Comparison of ENCODE assay signal across 2 cellular contexts in the genomic region with DNA sequence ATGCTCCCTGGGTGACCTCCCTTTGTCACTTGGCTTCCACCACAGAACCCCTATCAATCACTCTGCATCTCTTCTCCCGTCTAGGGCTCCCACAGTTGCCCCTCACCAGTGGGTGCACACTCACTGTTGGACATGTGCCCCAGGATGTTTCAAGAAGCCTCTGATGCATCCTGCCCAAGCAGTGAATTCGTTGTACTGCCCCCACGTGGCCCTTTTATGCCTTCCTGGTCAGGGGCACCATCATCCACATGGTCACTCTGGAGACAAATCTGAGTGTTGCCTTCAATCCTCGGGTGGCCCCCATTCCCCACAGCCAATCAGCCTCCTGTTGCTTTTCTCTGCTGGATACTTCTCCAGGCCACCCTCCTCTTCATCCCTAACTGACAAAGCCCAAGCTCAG.
A peak's percentile ranks its signal among the peaks of the same experiment; 100 is the strongest.
TF ChIP-seq lines count a peak whose summit lies in the region.

No MANE protein-coding gene starts in this region.

TF ChIP-seq in WTC11, 78 proteins besides CTCF, POLR2A, EP300 and RAD21:
- TF ChIP-seq, protein P1, sequence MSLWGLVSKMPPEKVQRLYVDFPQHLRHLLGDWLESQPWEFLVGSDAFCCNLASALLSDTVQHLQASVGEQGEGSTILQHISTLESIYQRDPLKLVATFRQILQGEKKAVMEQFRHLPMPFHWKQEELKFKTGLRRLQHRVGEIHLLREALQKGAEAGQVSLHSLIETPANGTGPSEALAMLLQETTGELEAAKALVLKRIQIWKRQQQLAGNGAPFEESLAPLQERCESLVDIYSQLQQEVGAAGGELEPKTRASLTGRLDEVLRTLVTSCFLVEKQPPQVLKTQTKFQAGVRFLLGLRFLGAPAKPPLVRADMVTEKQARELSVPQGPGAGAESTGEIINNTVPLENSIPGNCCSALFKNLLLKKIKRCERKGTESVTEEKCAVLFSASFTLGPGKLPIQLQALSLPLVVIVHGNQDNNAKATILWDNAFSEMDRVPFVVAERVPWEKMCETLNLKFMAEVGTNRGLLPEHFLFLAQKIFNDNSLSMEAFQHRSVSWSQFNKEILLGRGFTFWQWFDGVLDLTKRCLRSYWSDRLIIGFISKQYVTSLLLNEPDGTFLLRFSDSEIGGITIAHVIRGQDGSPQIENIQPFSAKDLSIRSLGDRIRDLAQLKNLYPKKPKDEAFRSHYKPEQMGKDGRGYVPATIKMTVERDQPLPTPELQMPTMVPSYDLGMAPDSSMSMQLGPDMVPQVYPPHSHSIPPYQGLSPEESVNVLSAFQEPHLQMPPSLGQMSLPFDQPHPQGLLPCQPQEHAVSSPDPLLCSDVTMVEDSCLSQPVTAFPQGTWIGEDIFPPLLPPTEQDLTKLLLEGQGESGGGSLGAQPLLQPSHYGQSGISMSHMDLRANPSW (CRISPR knock-in tag; conservative IDR thresholded peaks at IDR 0.05; ENCODE audit: low read depth), result no peak
- TF ChIP-seq, protein P2, sequence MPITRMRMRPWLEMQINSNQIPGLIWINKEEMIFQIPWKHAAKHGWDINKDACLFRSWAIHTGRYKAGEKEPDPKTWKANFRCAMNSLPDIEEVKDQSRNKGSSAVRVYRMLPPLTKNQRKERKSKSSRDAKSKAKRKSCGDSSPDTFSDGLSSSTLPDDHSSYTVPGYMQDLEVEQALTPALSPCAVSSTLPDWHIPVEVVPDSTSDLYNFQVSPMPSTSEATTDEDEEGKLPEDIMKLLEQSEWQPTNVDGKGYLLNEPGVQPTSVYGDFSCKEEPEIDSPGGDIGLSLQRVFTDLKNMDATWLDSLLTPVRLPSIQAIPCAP (CRISPR knock-in tag; IDR thresholded peaks at IDR 0.05), result no peak
- TF ChIP-seq ETV6 (CRISPR knock-in tag; IDR thresholded peaks at IDR 0.05) (no peak), ZNF671 (CRISPR knock-in tag; IDR thresholded peaks at IDR 0.05) (no peak), GTF2I (CRISPR knock-in tag; conservative IDR thresholded peaks at IDR 0.05) (no peak), NFE2L1 (CRISPR knock-in tag; IDR thresholded peaks at IDR 0.05) (no peak)
- TF ChIP-seq, protein P3, sequence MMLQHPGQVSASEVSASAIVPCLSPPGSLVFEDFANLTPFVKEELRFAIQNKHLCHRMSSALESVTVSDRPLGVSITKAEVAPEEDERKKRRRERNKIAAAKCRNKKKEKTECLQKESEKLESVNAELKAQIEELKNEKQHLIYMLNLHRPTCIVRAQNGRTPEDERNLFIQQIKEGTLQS (CRISPR knock-in tag; conservative IDR thresholded peaks at IDR 0.05), result no peak
- TF ChIP-seq, protein P4, sequence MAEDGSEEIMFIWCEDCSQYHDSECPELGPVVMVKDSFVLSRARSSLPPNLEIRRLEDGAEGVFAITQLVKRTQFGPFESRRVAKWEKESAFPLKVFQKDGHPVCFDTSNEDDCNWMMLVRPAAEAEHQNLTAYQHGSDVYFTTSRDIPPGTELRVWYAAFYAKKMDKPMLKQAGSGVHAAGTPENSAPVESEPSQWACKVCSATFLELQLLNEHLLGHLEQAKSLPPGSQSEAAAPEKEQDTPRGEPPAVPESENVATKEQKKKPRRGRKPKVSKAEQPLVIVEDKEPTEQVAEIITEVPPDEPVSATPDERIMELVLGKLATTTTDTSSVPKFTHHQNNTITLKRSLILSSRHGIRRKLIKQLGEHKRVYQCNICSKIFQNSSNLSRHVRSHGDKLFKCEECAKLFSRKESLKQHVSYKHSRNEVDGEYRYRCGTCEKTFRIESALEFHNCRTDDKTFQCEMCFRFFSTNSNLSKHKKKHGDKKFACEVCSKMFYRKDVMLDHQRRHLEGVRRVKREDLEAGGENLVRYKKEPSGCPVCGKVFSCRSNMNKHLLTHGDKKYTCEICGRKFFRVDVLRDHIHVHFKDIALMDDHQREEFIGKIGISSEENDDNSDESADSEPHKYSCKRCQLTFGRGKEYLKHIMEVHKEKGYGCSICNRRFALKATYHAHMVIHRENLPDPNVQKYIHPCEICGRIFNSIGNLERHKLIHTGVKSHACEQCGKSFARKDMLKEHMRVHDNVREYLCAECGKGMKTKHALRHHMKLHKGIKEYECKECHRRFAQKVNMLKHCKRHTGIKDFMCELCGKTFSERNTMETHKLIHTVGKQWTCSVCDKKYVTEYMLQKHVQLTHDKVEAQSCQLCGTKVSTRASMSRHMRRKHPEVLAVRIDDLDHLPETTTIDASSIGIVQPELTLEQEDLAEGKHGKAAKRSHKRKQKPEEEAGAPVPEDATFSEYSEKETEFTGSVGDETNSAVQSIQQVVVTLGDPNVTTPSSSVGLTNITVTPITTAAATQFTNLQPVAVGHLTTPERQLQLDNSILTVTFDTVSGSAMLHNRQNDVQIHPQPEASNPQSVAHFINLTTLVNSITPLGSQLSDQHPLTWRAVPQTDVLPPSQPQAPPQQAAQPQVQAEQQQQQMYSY (CRISPR knock-in tag; IDR thresholded peaks at IDR 0.05), result no peak
- TF ChIP-seq, protein P5, sequence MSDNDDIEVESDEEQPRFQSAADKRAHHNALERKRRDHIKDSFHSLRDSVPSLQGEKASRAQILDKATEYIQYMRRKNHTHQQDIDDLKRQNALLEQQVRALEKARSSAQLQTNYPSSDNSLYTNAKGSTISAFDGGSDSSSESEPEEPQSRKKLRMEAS (CRISPR knock-in tag; IDR thresholded peaks at IDR 0.05), result 0 out of 2 replicates have a peak, but pooled peaks have one; percentile 25

TF ChIP-seq in liver, 16 proteins besides CTCF, POLR2A, EP300 and RAD21 (continued from another document):
- TF ChIP-seq, protein P6, sequence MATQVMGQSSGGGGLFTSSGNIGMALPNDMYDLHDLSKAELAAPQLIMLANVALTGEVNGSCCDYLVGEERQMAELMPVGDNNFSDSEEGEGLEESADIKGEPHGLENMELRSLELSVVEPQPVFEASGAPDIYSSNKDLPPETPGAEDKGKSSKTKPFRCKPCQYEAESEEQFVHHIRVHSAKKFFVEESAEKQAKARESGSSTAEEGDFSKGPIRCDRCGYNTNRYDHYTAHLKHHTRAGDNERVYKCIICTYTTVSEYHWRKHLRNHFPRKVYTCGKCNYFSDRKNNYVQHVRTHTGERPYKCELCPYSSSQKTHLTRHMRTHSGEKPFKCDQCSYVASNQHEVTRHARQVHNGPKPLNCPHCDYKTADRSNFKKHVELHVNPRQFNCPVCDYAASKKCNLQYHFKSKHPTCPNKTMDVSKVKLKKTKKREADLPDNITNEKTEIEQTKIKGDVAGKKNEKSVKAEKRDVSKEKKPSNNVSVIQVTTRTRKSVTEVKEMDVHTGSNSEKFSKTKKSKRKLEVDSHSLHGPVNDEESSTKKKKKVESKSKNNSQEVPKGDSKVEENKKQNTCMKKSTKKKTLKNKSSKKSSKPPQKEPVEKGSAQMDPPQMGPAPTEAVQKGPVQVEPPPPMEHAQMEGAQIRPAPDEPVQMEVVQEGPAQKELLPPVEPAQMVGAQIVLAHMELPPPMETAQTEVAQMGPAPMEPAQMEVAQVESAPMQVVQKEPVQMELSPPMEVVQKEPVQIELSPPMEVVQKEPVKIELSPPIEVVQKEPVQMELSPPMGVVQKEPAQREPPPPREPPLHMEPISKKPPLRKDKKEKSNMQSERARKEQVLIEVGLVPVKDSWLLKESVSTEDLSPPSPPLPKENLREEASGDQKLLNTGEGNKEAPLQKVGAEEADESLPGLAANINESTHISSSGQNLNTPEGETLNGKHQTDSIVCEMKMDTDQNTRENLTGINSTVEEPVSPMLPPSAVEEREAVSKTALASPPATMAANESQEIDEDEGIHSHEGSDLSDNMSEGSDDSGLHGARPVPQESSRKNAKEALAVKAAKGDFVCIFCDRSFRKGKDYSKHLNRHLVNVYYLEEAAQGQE (IDR thresholded peaks at IDR 0.05), result no peak
- TF ChIP-seq FOXA2 (IDR thresholded peaks at IDR 0.05), result no peak
- TF ChIP-seq HNF4A (conservative IDR thresholded peaks at IDR 0.05), result no peak
- TF ChIP-seq YY1 (IDR thresholded peaks at IDR 0.05), result no peak
- no peak for TF ChIP-seq FOXA1 (IDR thresholded peaks at IDR 0.05)
- TF ChIP-seq, protein P3 (IDR thresholded peaks at IDR 0.05), result no peak
